ENCODE assay signal across 1 cellular context in genomic region chr3:8909160-8909559, GRCh38.
A peak's percentile ranks its signal among the peaks of the same experiment; 100 is the strongest.
TF ChIP-seq lines count a peak whose summit lies in the region.

No MANE protein-coding gene starts in this region.

TF ChIP-seq in K562, 482 proteins besides CTCF, POLR2A, EP300 and RAD21:
- TF ChIP-seq MAFG (tag; conservative IDR thresholded peaks at IDR 0.05) (peak; percentile 43), ZNF41 (CRISPR knock-in tag; conservative IDR thresholded peaks at IDR 0.05) (no peak), PRPF4 (IDR thresholded peaks at IDR 0.05; ENCODE audit: insufficient read depth, low read depth, low read length, poor library complexity, severe bottlenecking) (no peak), ZNF589 (CRISPR knock-in tag; IDR thresholded peaks at IDR 0.05; ENCODE audit: low read depth) (no peak), MCM2 (IDR thresholded peaks at IDR 0.05; ENCODE audit: low read depth) (no peak), C11orf30 (IDR thresholded peaks at IDR 0.05; ENCODE audit: low read depth) (peak; percentile 56; the same call in 1 of the 2 replicates), ZNF316 (IDR thresholded peaks at IDR 0.05) (peak; percentile 85), KLF16 (IDR thresholded peaks at IDR 0.05) (no peak), ATF6 (CRISPR knock-in tag; IDR thresholded peaks at IDR 0.05) (no peak), GMEB1 (CRISPR knock-in tag; IDR thresholded peaks at IDR 0.05) (no peak)
